9 cellular contexts compared by ENCODE assay signal in the genomic region with DNA sequence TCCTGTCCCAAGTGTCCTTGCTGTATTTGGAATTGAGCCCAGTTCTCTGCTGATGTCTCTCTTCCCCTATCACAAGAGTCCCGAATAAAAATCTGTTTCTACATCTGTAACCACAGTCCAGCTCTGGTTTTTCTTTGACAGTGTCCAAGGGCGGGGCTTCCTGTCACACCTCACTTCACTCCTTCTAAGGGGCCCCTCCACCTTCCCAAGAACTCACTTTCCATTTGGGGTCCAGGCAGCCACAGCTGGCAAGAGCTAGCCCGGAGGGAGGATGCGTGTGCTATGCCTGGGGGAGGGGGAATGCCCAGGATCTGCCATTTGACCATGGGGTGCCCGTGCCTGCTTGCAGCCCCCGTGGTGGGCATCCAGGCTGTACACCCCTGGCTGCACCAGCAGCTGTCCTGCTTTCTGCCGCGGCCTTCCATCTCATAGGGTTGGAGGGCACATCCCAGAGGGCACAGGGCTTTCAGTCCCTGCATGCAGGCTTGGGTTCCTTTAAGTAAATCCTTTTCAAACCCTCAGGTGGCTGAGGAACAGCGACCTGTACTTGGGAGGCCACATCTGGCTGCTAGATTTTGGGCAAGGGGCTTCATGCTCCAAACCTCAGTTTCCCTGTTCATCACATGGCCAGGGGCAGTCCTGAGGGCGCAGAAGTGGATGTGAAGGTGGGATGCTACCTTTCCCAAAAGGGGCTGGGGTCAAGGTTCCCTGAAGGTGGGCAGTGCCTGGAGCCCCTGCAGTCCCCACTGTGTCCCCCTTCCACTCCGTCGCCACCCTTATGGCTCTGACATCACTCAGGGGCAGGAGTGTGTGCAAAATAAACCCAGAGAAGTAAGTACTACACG. TPM values are rescaled to one million over a fixed set of nuclear protein-coding genes. Genes with fewer than 3 reads are reported as not detected.
A peak's percentile ranks its signal among the peaks of the same experiment; 100 is the strongest.
DNase-seq lines count a peak whose midpoint lies in the region; ATAC-seq and TF ChIP-seq lines count a peak whose summit lies in the region.
"Had no signal": no experiment of that assay in that cellular context is flagged by ENCODE, and none has a peak within 500 bp of the region (broad histone marks: within the 10 kb centered on the region; RNA-seq: fewer than 3 reads in every experiment).

No MANE protein-coding gene starts in this region.

- H3K27me3 ChIP-seq in thoracic aorta (replicated peaks; ENCODE audit: insufficient read depth): no peaks in the 10 kb centered on the region
- H3K27me3 ChIP-seq: SJSA1 had no signal

- peaks cover 32% of the 10 kb centered on the region for H3K36me3 Mint-ChIP-seq in activated CD4-positive, alpha-beta T cell treated with anti-CD3 and anti-CD28 coated beads, Interleukin-2, amount 10 ng/mL, durations not matched to agents 24 days and 14 days (ENCODE audit: low read depth)
- H3K36me3 Mint-ChIP-seq in activated CD8-positive, alpha-beta T cell treated with anti-CD3 and anti-CD28 coated beads, Interleukin-2, amount 10 ng/mL, durations not matched to agents 7 days and 5 days (ENCODE audit: low read depth): peaks cover 31% of the 10 kb centered on the region

- peaks cover 7% of the 10 kb centered on the region for H3K9me3 ChIP-seq in thoracic aorta

- POLR2A ChIA-PET in activated CD8-positive, alpha-beta T cell treated with anti-CD3 and anti-CD28 coated beads, Interleukin-2, amount 10 ng/mL, durations not matched to agents 7 days and 5 days (lab: Charles Lee): interaction anchor here (0.6 kb wide), 1 partner anchor 27 kb away, joined by 3 read pairs; no protein-coding TSS in a partner anchor

- H3K4me1 ChIP-seq in thoracic aorta (ENCODE audit: control insufficient read depth in 1 of 2, low read depth in 2 of 2): peaks cover 13 to 27% of the 10 kb centered on the region in 2 donors

- no peaks in the 10 kb centered on the region for H3K27me3 Mint-ChIP-seq in activated CD4-positive, alpha-beta T cell treated with anti-CD3 and anti-CD28 coated beads, Interleukin-2, amount 10 ng/mL, durations not matched to agents 24 days and 14 days
- H3K27me3 Mint-ChIP-seq in activated CD8-positive, alpha-beta T cell treated with anti-CD3 and anti-CD28 coated beads, Interleukin-2, amount 10 ng/mL, durations not matched to agents 7 days and 5 days (ENCODE audit: low read depth): no peaks in the 10 kb centered on the region

- CTCF ChIA-PET in activated CD8-positive, alpha-beta T cell treated with anti-CD3 and anti-CD28 coated beads, Interleukin-2, amount 10 ng/mL, durations not matched to agents 7 days and 5 days (lab: Charles Lee): interaction anchor here (1.2 kb wide), 1 partner anchor 29 kb away, joined by 3 read pairs; no protein-coding TSS in a partner anchor

- peak; percentile 74 for DNase-seq in activated CD4-positive, alpha-beta T cell treated with anti-CD3 and anti-CD28 coated beads, Interleukin-2, amount 10 ng/mL, durations not matched to agents 24 days and 14 days
- DNase-seq in activated CD4-positive, alpha-beta T cell treated with anti-CD3 and anti-CD28 coated beads for 48 hours: no peak
- no peak for DNase-seq in activated CD8-positive, alpha-beta T cell treated with anti-CD3 and anti-CD28 coated beads, Interleukin-2, amount 10 ng/mL, durations not matched to agents 7 days and 5 days
- peak; percentile 82 for DNase-seq in left kidney (ENCODE audit: low read depth, low spot score)
- no peak for DNase-seq in thoracic aorta (ENCODE audit: low spot score)
- DNase-seq in inferior parietal cortex (ENCODE audit: extremely low spot score): no peak
- DNase-seq in ureter (ENCODE audit: low spot score): no peak

- H3K36me3 ChIP-seq in thoracic aorta: no peaks in the 10 kb centered on the region

- peak overlapping the region; percentile 79 for H3K4me3 Mint-ChIP-seq in activated CD4-positive, alpha-beta T cell treated with anti-CD3 and anti-CD28 coated beads, Interleukin-2, amount 10 ng/mL, durations not matched to agents 24 days and 14 days
- H3K4me3 Mint-ChIP-seq in activated CD8-positive, alpha-beta T cell treated with anti-CD3 and anti-CD28 coated beads, Interleukin-2, amount 10 ng/mL, durations not matched to agents 7 days and 5 days: peak overlapping the region; percentile 74

- peaks cover 5% of the 10 kb centered on the region for H3K9me3 Mint-ChIP-seq in activated CD4-positive, alpha-beta T cell treated with anti-CD3 and anti-CD28 coated beads, Interleukin-2, amount 10 ng/mL, durations not matched to agents 24 days and 14 days
- peaks cover 6% of the 10 kb centered on the region for H3K9me3 Mint-ChIP-seq in activated CD8-positive, alpha-beta T cell treated with anti-CD3 and anti-CD28 coated beads, Interleukin-2, amount 10 ng/mL, durations not matched to agents 7 days and 5 days (ENCODE audit: insufficient read depth)

- H3K4me3 ChIP-seq in thoracic aorta: no peak overlapping the region
- H3K4me3 ChIP-seq: SJSA1 had no signal

- intact Hi-C loops in activated CD4-positive, alpha-beta T cell treated with anti-CD3 and anti-CD28 coated beads, Interleukin-2, amount 10 ng/mL, durations not matched to agents 24 days and 14 days (cut with micrococcal nuclease): no loop called here

- ATAC-seq in activated CD8-positive, alpha-beta T cell treated with anti-CD3 and anti-CD28 coated beads, Interleukin-2, amount 10 ng/mL, durations not matched to agents 7 days and 5 days: no peak
- ATAC-seq in thoracic aorta (ENCODE audit: insufficient number of reproducible peaks, low FRiP score, low read depth): no peak
- no peak for ATAC-seq in GM21529 (IDR thresholded peaks at IDR 0.05; ENCODE audit: unreplicated experiment)

- H3K4me1 Mint-ChIP-seq in activated CD4-positive, alpha-beta T cell treated with anti-CD3 and anti-CD28 coated beads, Interleukin-2, amount 10 ng/mL, durations not matched to agents 24 days and 14 days: peaks cover 66% of the 10 kb centered on the region
- peaks cover 66% of the 10 kb centered on the region for H3K4me1 Mint-ChIP-seq in activated CD8-positive, alpha-beta T cell treated with anti-CD3 and anti-CD28 coated beads, Interleukin-2, amount 10 ng/mL, durations not matched to agents 7 days and 5 days (ENCODE audit: low read depth)

- TF ChIP-seq CTCF in thoracic aorta (IDR thresholded peaks at IDR 0.05): no peak

- peak overlapping the region; percentile 98 for H3K27ac Mint-ChIP-seq in activated CD4-positive, alpha-beta T cell treated with anti-CD3 and anti-CD28 coated beads, Interleukin-2, amount 10 ng/mL, durations not matched to agents 24 days and 14 days
- peak overlapping the region; percentile 98 for H3K27ac Mint-ChIP-seq in activated CD8-positive, alpha-beta T cell treated with anti-CD3 and anti-CD28 coated beads, Interleukin-2, amount 10 ng/mL, durations not matched to agents 7 days and 5 days

- H3K27ac ChIP-seq in thoracic aorta: peak overlapping the region; percentile 96 to 97
- H3K27ac ChIP-seq: SJSA1 had no signal

RNA-seq across cellular contexts. Expression of gene CARD19, which starts 2.3 kb away (rescaled TPM):
- 44.0 TPM in 2 replicates for total RNA-seq in activated CD4-positive, alpha-beta T cell treated with anti-CD3 and anti-CD28 coated beads, Interleukin-2, amount 10 ng/mL, durations not matched to agents 24 days and 14 days
- total RNA-seq in activated CD8-positive, alpha-beta T cell treated with anti-CD3 and anti-CD28 coated beads, Interleukin-2, amount 10 ng/mL, durations not matched to agents 7 days and 5 days: 10 to 100 TPM; 51.7 to 55.4 TPM
- total RNA-seq in thoracic aorta: 100 to 1,000 TPM in 1 of 2 donors, 10 to 100 TPM in 1; 46.3 to 103 TPM
- 31.3 TPM for total RNA-seq in ureter

RNA-seq across cellular contexts. Expression of gene SUSD3, which starts 35.2 kb away (rescaled TPM):
- 38.3 and 40.9 TPM in 2 replicates for total RNA-seq in activated CD4-positive, alpha-beta T cell treated with anti-CD3 and anti-CD28 coated beads, Interleukin-2, amount 10 ng/mL, durations not matched to agents 24 days and 14 days
- total RNA-seq in activated CD8-positive, alpha-beta T cell treated with anti-CD3 and anti-CD28 coated beads, Interleukin-2, amount 10 ng/mL, durations not matched to agents 7 days and 5 days: 10 to 100 TPM; 57.9 to 59.6 TPM
- 10 to 100 TPM in 1 of 2 donors, 1 to 10 TPM in 1; 7.0 to 21.4 TPM for total RNA-seq in thoracic aorta
- 3.0 TPM for total RNA-seq in ureter
- total RNA-seq: SJSA1 had no signal

RNA-seq across cellular contexts. Expression of gene NINJ1, which starts 40.4 kb away (rescaled TPM):
- total RNA-seq in activated CD4-positive, alpha-beta T cell treated with anti-CD3 and anti-CD28 coated beads, Interleukin-2, amount 10 ng/mL, durations not matched to agents 24 days and 14 days: 103 and 110 TPM in 2 replicates
- 10 to 100 TPM; 20.8 to 21.1 TPM for total RNA-seq in activated CD8-positive, alpha-beta T cell treated with anti-CD3 and anti-CD28 coated beads, Interleukin-2, amount 10 ng/mL, durations not matched to agents 7 days and 5 days
- total RNA-seq in thoracic aorta (100 to 1,000 TPM in 1 of 2 donors, 10 to 100 TPM in 1; 71.2 to 194 TPM), ureter (32.1 TPM)

Comparison
In these comparisons a context has a peak if more than half of its experiments do, and no peak if none do; other contexts are left out.
1. DNase-seq: peak in activated CD4-positive, alpha-beta T cell treated with anti-CD3 and anti-CD28 coated beads, Interleukin-2, amount 10 ng/mL, durations not matched to agents 24 days and 14 days (single experiment) and left kidney (single experiment); none in activated CD4-positive, alpha-beta T cell treated with anti-CD3 and anti-CD28 coated beads for 48 hours (single experiment), activated CD8-positive, alpha-beta T cell treated with anti-CD3 and anti-CD28 coated beads, Interleukin-2, amount 10 ng/mL, durations not matched to agents 7 days and 5 days (single experiment), thoracic aorta (single experiment), inferior parietal cortex (single experiment) and ureter (single experiment).